ENCODE assay signal across 8 cellular contexts in genomic region chr11:64245401-64245796, GRCh38. TPM values are rescaled to one million over a fixed set of nuclear protein-coding genes. Genes with fewer than 3 reads are reported as not detected.
DNase-seq lines count a peak whose midpoint lies in the region; ATAC-seq and TF ChIP-seq lines count a peak whose summit lies in the region.

No MANE protein-coding gene starts in this region.

- H3K27ac ChIP-seq in rectal smooth muscle tissue (ENCODE audit: low read depth, low read length) = peak overlapping the region; percentile 69

- no peaks in the 10 kb centered on the region for H3K9me3 Mint-ChIP-seq in activated CD8-positive, alpha-beta T cell treated with anti-CD3 and anti-CD28 coated beads, Interleukin-2, amount 10 ng/mL, durations not matched to agents 7 days and 5 days (ENCODE audit: insufficient read depth)
- peaks cover 19% of the 10 kb centered on the region for H3K9me3 Mint-ChIP-seq in glutamatergic neuron (ENCODE audit: unreplicated experiment)

- DNase-seq in stimulated activated CD4-positive, alpha-beta T cell treated with anti-CD3 and anti-CD28 coated beads, TNF-alpha, amount 100 ng/mL, for 1 hour (ENCODE audit: low read depth in 3 of 3, low spot score in 1 of 3) = peak in 2 of 3 donors; percentile 33 to 60
- no peak for DNase-seq in stimulated activated CD4-positive, alpha-beta T cell treated with anti-CD3 and anti-CD28 coated beads, Interleukin-2, amount 100 ng/mL, for 48 hours
- peak; percentile 55 for DNase-seq in activated CD8-positive, alpha-beta T cell treated with anti-CD3 and anti-CD28 coated beads, Interleukin-2, amount 10 ng/mL, durations not matched to agents 7 days and 5 days
- DNase-seq in glutamatergic neuron = no peak
- no peak for DNase-seq in DMS79 (lab: John Stamatoyannopoulos, UW)
- no peak for DNase-seq in globus pallidus (ENCODE audit: low spot score)

- H3K4me1 Mint-ChIP-seq in activated CD8-positive, alpha-beta T cell treated with anti-CD3 and anti-CD28 coated beads, Interleukin-2, amount 10 ng/mL, durations not matched to agents 7 days and 5 days (ENCODE audit: low read depth) = peaks cover 45% of the 10 kb centered on the region
- peaks cover 8% of the 10 kb centered on the region for H3K4me1 Mint-ChIP-seq in glutamatergic neuron (ENCODE audit: low read depth, unreplicated experiment)

- H3K9ac ChIP-seq in rectal smooth muscle tissue (ENCODE audit: low read length) = peak overlapping the region; percentile 58

- peak overlapping the region; percentile 68 for H3K4me3 ChIP-seq in rectal smooth muscle tissue (ENCODE audit: low read length)

- peak overlapping the region; percentile 88 for H3K4me3 Mint-ChIP-seq in activated CD8-positive, alpha-beta T cell treated with anti-CD3 and anti-CD28 coated beads, Interleukin-2, amount 10 ng/mL, durations not matched to agents 7 days and 5 days
- peak overlapping the region; percentile 88 for H3K4me3 Mint-ChIP-seq in glutamatergic neuron (ENCODE audit: unreplicated experiment)

- H3K4me1 ChIP-seq in rectal smooth muscle tissue (ENCODE audit: control insufficient read depth, insufficient read depth, low read length) = peaks cover 8% of the 10 kb centered on the region

- H3K27me3 ChIP-seq in rectal smooth muscle tissue (ENCODE audit: control insufficient read depth, insufficient read depth, low read length) = no peaks in the 10 kb centered on the region

- H3K36me3 Mint-ChIP-seq in activated CD8-positive, alpha-beta T cell treated with anti-CD3 and anti-CD28 coated beads, Interleukin-2, amount 10 ng/mL, durations not matched to agents 7 days and 5 days (ENCODE audit: low read depth) = peaks cover 21% of the 10 kb centered on the region
- H3K36me3 Mint-ChIP-seq in glutamatergic neuron (ENCODE audit: unreplicated experiment) = no peaks in the 10 kb centered on the region

- H3K27me3 Mint-ChIP-seq in activated CD8-positive, alpha-beta T cell treated with anti-CD3 and anti-CD28 coated beads, Interleukin-2, amount 10 ng/mL, durations not matched to agents 7 days and 5 days (ENCODE audit: low read depth) = no peaks in the 10 kb centered on the region
- H3K27me3 Mint-ChIP-seq in glutamatergic neuron (ENCODE audit: unreplicated experiment) = peaks cover 7% of the 10 kb centered on the region

- peak overlapping the region; percentile 85 for H3K27ac Mint-ChIP-seq in activated CD8-positive, alpha-beta T cell treated with anti-CD3 and anti-CD28 coated beads, Interleukin-2, amount 10 ng/mL, durations not matched to agents 7 days and 5 days
- peak overlapping the region; percentile 77 for H3K27ac Mint-ChIP-seq in glutamatergic neuron (ENCODE audit: unreplicated experiment)

- POLR2A ChIA-PET in activated CD8-positive, alpha-beta T cell treated with anti-CD3 and anti-CD28 coated beads, Interleukin-2, amount 10 ng/mL, durations not matched to agents 7 days and 5 days (lab: Charles Lee) = interaction anchor here (0.6 to 6.3 kb wide), 12 partner anchors 8 to 94 kb away, joined by 3 to 58 read pairs (median 5); partner anchors contain the start of genes CCDC88B, FERMT3, NUDT22 and STIP1

- TF ChIP-seq CTCF in glutamatergic neuron (IDR thresholded peaks at IDR 0.05; ENCODE audit: partially characterized antibody, unreplicated experiment) = no peak

- no peak for ATAC-seq in activated CD8-positive, alpha-beta T cell treated with anti-CD3 and anti-CD28 coated beads, Interleukin-2, amount 10 ng/mL, durations not matched to agents 7 days and 5 days
- ATAC-seq in HG03135 (IDR thresholded peaks at IDR 0.05; ENCODE audit: unreplicated experiment) = no peak

- peaks cover 3% of the 10 kb centered on the region for H3K36me3 ChIP-seq in rectal smooth muscle tissue (ENCODE audit: control insufficient read depth, insufficient read depth, low read length)

- CTCF ChIA-PET in activated CD8-positive, alpha-beta T cell treated with anti-CD3 and anti-CD28 coated beads, Interleukin-2, amount 10 ng/mL, durations not matched to agents 7 days and 5 days (lab: Charles Lee) = interaction anchor here (1.0 to 6.8 kb wide), 9 partner anchors 9 to 86 kb away, joined by 3 to 57 read pairs (median 4); partner anchors contain the start of genes CATSPERZ, ESRRA, FERMT3 and PRDX5

RNA-seq across cellular contexts. Expression of gene PPP1R14B, which starts 1.3 kb away (rescaled TPM):
- 100 to 1,000 TPM; 178 to 197 TPM for total RNA-seq in activated CD8-positive, alpha-beta T cell treated with anti-CD3 and anti-CD28 coated beads, Interleukin-2, amount 10 ng/mL, durations not matched to agents 7 days and 5 days
- total RNA-seq in glutamatergic neuron (ENCODE audit: unreplicated experiment) = 348 TPM

RNA-seq across cellular contexts. Expression of gene FKBP2, which starts 4.5 kb away (rescaled TPM):
- total RNA-seq in activated CD8-positive, alpha-beta T cell treated with anti-CD3 and anti-CD28 coated beads, Interleukin-2, amount 10 ng/mL, durations not matched to agents 7 days and 5 days = 10 to 100 TPM; 26.9 to 33.0 TPM
- total RNA-seq in glutamatergic neuron (ENCODE audit: unreplicated experiment) = 31.4 TPM

RNA-seq across cellular contexts. Expression of gene PLCB3, which starts 5.9 kb away (rescaled TPM):
- 10 to 100 TPM; 19.7 TPM for total RNA-seq in activated CD8-positive, alpha-beta T cell treated with anti-CD3 and anti-CD28 coated beads, Interleukin-2, amount 10 ng/mL, durations not matched to agents 7 days and 5 days
- total RNA-seq in glutamatergic neuron (ENCODE audit: unreplicated experiment) = 36.2 TPM

RNA-seq across cellular contexts. Expression of gene VEGFB, which starts 11.0 kb away (rescaled TPM):
- 10 to 100 TPM; 81.5 to 87.8 TPM for total RNA-seq in activated CD8-positive, alpha-beta T cell treated with anti-CD3 and anti-CD28 coated beads, Interleukin-2, amount 10 ng/mL, durations not matched to agents 7 days and 5 days
- 12.3 TPM for total RNA-seq in glutamatergic neuron (ENCODE audit: unreplicated experiment)

RNA-seq across cellular contexts. Expression of gene DNAJC4, which starts 15.1 kb away (rescaled TPM):
- 10 to 100 TPM; 38.0 to 41.3 TPM for total RNA-seq in activated CD8-positive, alpha-beta T cell treated with anti-CD3 and anti-CD28 coated beads, Interleukin-2, amount 10 ng/mL, durations not matched to agents 7 days and 5 days
- total RNA-seq in glutamatergic neuron (ENCODE audit: unreplicated experiment) = 30.5 TPM

Comparison
In these comparisons a context has a peak if more than half of its experiments do, and no peak if none do; other contexts are left out.
1. DNase-seq: peak in stimulated activated CD4-positive, alpha-beta T cell treated with anti-CD3 and anti-CD28 coated beads, TNF-alpha, amount 100 ng/mL, for 1 hour (2 of 3) and activated CD8-positive, alpha-beta T cell treated with anti-CD3 and anti-CD28 coated beads, Interleukin-2, amount 10 ng/mL, durations not matched to agents 7 days and 5 days (single experiment); none in stimulated activated CD4-positive, alpha-beta T cell treated with anti-CD3 and anti-CD28 coated beads, Interleukin-2, amount 100 ng/mL, for 48 hours (0 of 2), glutamatergic neuron (single experiment), DMS79 (single experiment) and globus pallidus (single experiment).